Comparison of ENCODE assay signal across 8 cellular contexts in genomic region chr20:4685923-4686221, GRCh38. TPM values are rescaled to one million over a fixed set of nuclear protein-coding genes. Genes with fewer than 3 reads are reported as not detected.
DNase-seq lines count a peak whose midpoint lies in the region; ATAC-seq and TF ChIP-seq lines count a peak whose summit lies in the region.

No MANE protein-coding gene starts in this region.

- H3K36me3 Mint-ChIP-seq in activated CD4-positive, alpha-beta T cell treated with anti-CD3 and anti-CD28 coated beads for 36 hours (ENCODE audit: low read depth), result peaks cover 29% of the 10 kb centered on the region

- intact Hi-C loops in activated CD4-positive, alpha-beta T cell treated with anti-CD3 and anti-CD28 coated beads for 36 hours (cut with DNase I, micrococcal nuclease), result no loop called here

- H3K9me3 Mint-ChIP-seq in activated CD4-positive, alpha-beta T cell treated with anti-CD3 and anti-CD28 coated beads for 36 hours (ENCODE audit: low read depth), result no peaks in the 10 kb centered on the region

- H3K4me3 ChIP-seq in adipocyte (ENCODE audit: low read length) (peak overlapping the region; percentile 78), kidney epithelial cell (ENCODE audit: low read depth, low read length) (peak overlapping the region; percentile 85), suprapubic skin (peak overlapping the region; percentile 92)

- H3K9me3 ChIP-seq in adipocyte (ENCODE audit: control insufficient read depth, low read length), result no peaks in the 10 kb centered on the region
- no peaks in the 10 kb centered on the region for H3K9me3 ChIP-seq in suprapubic skin

- H3K27me3 ChIP-seq in adipocyte (replicated peaks; ENCODE audit: control insufficient read depth, insufficient read depth, low read length) (no peaks in the 10 kb centered on the region), kidney epithelial cell (ENCODE audit: control insufficient read depth, insufficient read depth, low read length) (no peaks in the 10 kb centered on the region), suprapubic skin (no peaks in the 10 kb centered on the region)

- POLR2A ChIA-PET in activated CD4-positive, alpha-beta T cell treated with anti-CD3 and anti-CD28 coated beads for 36 hours (lab: Charles Lee), result interaction anchor here (0.6 kb wide), 1 partner anchor 863 kb away, joined by 3 read pairs; no protein-coding TSS in a partner anchor

- peak overlapping the region; percentile 95 for H3K27ac Mint-ChIP-seq in activated CD4-positive, alpha-beta T cell treated with anti-CD3 and anti-CD28 coated beads for 36 hours

- 8% methylated on average over 8 of the region's 8 CpGs for WGBS in suprapubic skin

- H3K27ac ChIP-seq in suprapubic skin, result peak overlapping the region; percentile 98

- H3K36me3 ChIP-seq in adipocyte (ENCODE audit: control insufficient read depth, insufficient read depth, low read length, severe bottlenecking) (no peaks in the 10 kb centered on the region), kidney epithelial cell (ENCODE audit: control insufficient read depth, insufficient read depth, low read length) (no peaks in the 10 kb centered on the region), suprapubic skin (no peaks in the 10 kb centered on the region)

- no peak for TF ChIP-seq POLR2A in suprapubic skin (IDR thresholded peaks at IDR 0.05)

- CTCF ChIA-PET in activated CD4-positive, alpha-beta T cell treated with anti-CD3 and anti-CD28 coated beads for 36 hours (lab: Charles Lee), result no interaction called here

- H3K27me3 Mint-ChIP-seq in activated CD4-positive, alpha-beta T cell treated with anti-CD3 and anti-CD28 coated beads for 36 hours, result no peaks in the 10 kb centered on the region

- no peak for ATAC-seq in activated CD4-positive, alpha-beta T cell treated with anti-CD3 and anti-CD28 coated beads for 36 hours
- ATAC-seq in GM19452 (IDR thresholded peaks at IDR 0.05; ENCODE audit: unreplicated experiment) (no peak), GM18867 (IDR thresholded peaks at IDR 0.05; ENCODE audit: unreplicated experiment) (no peak), omental fat pad (ENCODE audit: low FRiP score) (no peak)

- TF ChIP-seq EP300 in suprapubic skin (IDR thresholded peaks at IDR 0.05), result no peak

- no peak for DNase-seq in activated CD4-positive, alpha-beta T cell treated with anti-CD3 and anti-CD28 coated beads for 36 hours
- DNase-seq in activated CD4-positive, alpha-beta T cell treated with anti-CD3 and anti-CD28 coated beads, Interleukin-2, amount 50 U/mL, for 4 hours, result no peak
- DNase-seq in adipocyte (ENCODE audit: low read depth) (no peak), kidney epithelial cell (ENCODE audit: low read depth) (no peak), suprapubic skin (ENCODE audit: low spot score in 2 of 2) (no peak), omental fat pad (ENCODE audit: low spot score) (no peak)

- TF ChIP-seq CTCF in kidney epithelial cell (IDR thresholded peaks at IDR 0.05; ENCODE audit: insufficient read depth, low read length, poor library complexity, severe bottlenecking) (no peak), suprapubic skin (IDR thresholded peaks at IDR 0.05) (no peak), omental fat pad (IDR thresholded peaks at IDR 0.05) (no peak)

- H3K4me1 ChIP-seq in adipocyte (ENCODE audit: control insufficient read depth, insufficient read depth, low read length) (peaks cover 46% of the 10 kb centered on the region), suprapubic skin (peaks cover 54% of the 10 kb centered on the region)

- peaks cover 64% of the 10 kb centered on the region for H3K4me1 Mint-ChIP-seq in activated CD4-positive, alpha-beta T cell treated with anti-CD3 and anti-CD28 coated beads for 36 hours

- peak overlapping the region; percentile 77 for H3K4me3 Mint-ChIP-seq in activated CD4-positive, alpha-beta T cell treated with anti-CD3 and anti-CD28 coated beads for 36 hours

- H3K9ac ChIP-seq in adipocyte (ENCODE audit: low read length), result peak overlapping the region; percentile 92

RNA-seq across cellular contexts. Expression of gene PRNP, which starts 0.4 kb away (rescaled TPM):
- 10 to 100 TPM; 42.4 to 43.8 TPM for total RNA-seq in activated CD4-positive, alpha-beta T cell treated with anti-CD3 and anti-CD28 coated beads for 36 hours
- total RNA-seq in kidney epithelial cell (105 and 127 TPM in 2 replicates), suprapubic skin (100 to 1,000 TPM; 118 to 168 (median 152) TPM), omental fat pad (100 to 1,000 TPM in 2 of 4 donors, 10 to 100 TPM in 2; 65.6 to 140 (median 114) TPM)

RNA-seq across cellular contexts. Expression of gene PRND, which starts 35.8 kb away (rescaled TPM):
- total RNA-seq in activated CD4-positive, alpha-beta T cell treated with anti-CD3 and anti-CD28 coated beads for 36 hours, result not detected
- total RNA-seq in kidney epithelial cell (not detected in 2 replicates), suprapubic skin (not detected), omental fat pad (under 1 TPM in 1 of 4 donors, not detected in 3; 0.09 TPM)
